In genomic region chr15:74906450-74907276, GRCh38 we compare ENCODE assay signal across 8 cellular contexts. TPM values are rescaled to one million over a fixed set of nuclear protein-coding genes. Genes with fewer than 3 reads are reported as not detected.
DNase-seq lines count a peak whose midpoint lies in the region; ATAC-seq and TF ChIP-seq lines count a peak whose summit lies in the region.

A gene with protein sequence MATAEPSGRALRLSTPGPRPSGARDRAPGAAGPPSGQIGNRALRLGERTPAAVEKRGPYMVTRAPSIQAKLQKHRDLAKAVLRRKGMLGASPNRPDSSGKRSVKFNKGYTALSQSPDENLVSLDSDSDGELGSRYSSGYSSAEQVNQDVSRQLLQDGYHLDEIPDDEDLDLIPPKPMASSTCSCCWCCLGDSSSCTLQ (minus strand): TSS chr15:74906851. CDS start chr15:74906800, 51 bp downstream.

- no peaks in the 10 kb centered on the region for H3K27me3 Mint-ChIP-seq in activated CD4-positive, alpha-beta T cell treated with anti-CD3 and anti-CD28 coated beads, Interleukin-2, amount 10 ng/mL, durations not matched to agents 7 days and 5 days

- TF ChIP-seq CTCF in AG09319 (IDR thresholded peaks at IDR 0.05; ENCODE audit: low read depth, low read length) = no peak

- POLR2A ChIA-PET in activated CD4-positive, alpha-beta T cell treated with anti-CD3 and anti-CD28 coated beads, Interleukin-2, amount 10 ng/mL, durations not matched to agents 7 days and 5 days (lab: Charles Lee) = interaction anchor here (1.1 to 1.4 kb wide), 2 partner anchors 10 to 119 kb away, joined by 3 to 6 read pairs; no protein-coding TSS in a partner anchor

- peak within 1 kb of the TSS; percentile 88 for H3K27ac Mint-ChIP-seq in activated CD4-positive, alpha-beta T cell treated with anti-CD3 and anti-CD28 coated beads, Interleukin-2, amount 10 ng/mL, durations not matched to agents 7 days and 5 days

- H3K4me1 Mint-ChIP-seq in activated CD4-positive, alpha-beta T cell treated with anti-CD3 and anti-CD28 coated beads, Interleukin-2, amount 10 ng/mL, durations not matched to agents 7 days and 5 days = peaks cover 40% of the 10 kb centered on the region

- ATAC-seq in GM19025 (IDR thresholded peaks at IDR 0.05; ENCODE audit: low read depth, unreplicated experiment) = peak; percentile 88
- ATAC-seq in HG03342 (IDR thresholded peaks at IDR 0.05; ENCODE audit: unreplicated experiment) = peak; percentile 80

- H3K9me3 Mint-ChIP-seq in activated CD4-positive, alpha-beta T cell treated with anti-CD3 and anti-CD28 coated beads, Interleukin-2, amount 10 ng/mL, durations not matched to agents 7 days and 5 days = no peaks in the 10 kb centered on the region

- peaks cover 25% of the 10 kb centered on the region for H3K36me3 Mint-ChIP-seq in activated CD4-positive, alpha-beta T cell treated with anti-CD3 and anti-CD28 coated beads, Interleukin-2, amount 10 ng/mL, durations not matched to agents 7 days and 5 days (ENCODE audit: low read depth)

- CTCF ChIA-PET in activated CD4-positive, alpha-beta T cell treated with anti-CD3 and anti-CD28 coated beads, Interleukin-2, amount 10 ng/mL, durations not matched to agents 7 days and 5 days (lab: Charles Lee) = interaction anchor here (0.6 to 2.0 kb wide), 15 partner anchors 10 to 468 kb away, joined by 3 to 10 read pairs (median 3); partner anchors contain the start of gene CSK

- DNase-seq in AG09319 (ENCODE audit: extremely low read depth, low read depth) = peak; percentile 65
- peak; percentile 73 to 90 for DNase-seq in NCI-H524 (lab: John Stamatoyannopoulos, UW)
- DNase-seq in activated CD4-positive, alpha-beta T cell treated with anti-CD3 and anti-CD28 coated beads, Interleukin-2, amount 10 ng/mL, durations not matched to agents 7 days and 5 days = peak; percentile 77
- peak; percentile 16 for DNase-seq in cortex of kidney (lab: John Stamatoyannopoulos, UW)
- peak; percentile 97 for DNase-seq in left kidney (ENCODE audit: low read depth, low spot score)
- peak; percentile 82 to 85 for DNase-seq in stimulated activated CD4-positive, alpha-beta T cell treated with anti-CD3 and anti-CD28 coated beads, Interleukin-2, amount 100 ng/mL, for 24 hours

- peak within 1 kb of the TSS; percentile 78 for H3K4me3 Mint-ChIP-seq in activated CD4-positive, alpha-beta T cell treated with anti-CD3 and anti-CD28 coated beads, Interleukin-2, amount 10 ng/mL, durations not matched to agents 7 days and 5 days

RNA-seq across cellular contexts. Expression of the gene that starts here (rescaled TPM):
- total RNA-seq in activated CD4-positive, alpha-beta T cell treated with anti-CD3 and anti-CD28 coated beads, Interleukin-2, amount 10 ng/mL, durations not matched to agents 7 days and 5 days = 10 to 100 TPM; 65.8 to 68.2 TPM

Comparison
In these comparisons a context has a peak if more than half of its experiments do, and no peak if none do; other contexts are left out.
1. Peak in every context shown above with its lines: DNase-seq and ATAC-seq.
2. DNase-seq: peak in every context shown above with its lines; median percentile 97 in left kidney; 84 in stimulated activated CD4-positive, alpha-beta T cell treated with anti-CD3 and anti-CD28 coated beads, Interleukin-2, amount 100 ng/mL, for 24 hours; 82 in NCI-H524; 77 in activated CD4-positive, alpha-beta T cell treated with anti-CD3 and anti-CD28 coated beads, Interleukin-2, amount 10 ng/mL, durations not matched to agents 7 days and 5 days; 65 in AG09319; 16 in cortex of kidney.